Comparison of ENCODE assay signal across 18 cellular contexts in genomic region chr4:4256799-4257198, GRCh38. TPM values are rescaled to one million over a fixed set of nuclear protein-coding genes. Genes with fewer than 3 reads are reported as not detected.
"Had no signal": no experiment of that assay in that cellular context is flagged by ENCODE, and none has a peak within 500 bp of the region (broad histone marks: within the 10 kb centered on the region; RNA-seq: fewer than 3 reads in every experiment).

No MANE protein-coding gene starts in this region.

- ATAC-seq: activated T-helper 17 cell treated with anti-CD3 and anti-CD28 coated beads, Interleukin-2, amount 50 U/mL, for 72 hours; effector memory CD8-positive, alpha-beta T cell; stimulated activated naive CD8-positive, alpha-beta T cell treated with anti-CD3 and anti-CD28 coated beads, Interleukin-15, Interleukin-2, amounts not matched to agents 100 U/mL and 50 U/mL, for 24 hours; upper lobe of right lung had no signal

- H3K36me3 ChIP-seq: suprapubic skin, upper lobe of right lung had no signal

- H3K27ac ChIP-seq: suprapubic skin, upper lobe of right lung had no signal

- H3K4me1 ChIP-seq: upper lobe of right lung had no signal

- DNase-seq: activated CD4-positive, alpha-beta T cell treated with anti-CD3 and anti-CD28 coated beads for 48 hours; activated naive CD4-positive, alpha-beta T cell treated with anti-CD3 and anti-CD28 coated beads for 36 hours; activated T-cell treated with anti-CD3 and anti-CD28 coated beads for 4 hours; central memory CD4-positive, alpha-beta T cell; cortex of kidney; effector memory CD8-positive, alpha-beta T cell; nephron progenitor cell; stimulated activated CD4-positive, alpha-beta T cell treated with anti-CD3 and anti-CD28 coated beads, Interleukin-12 subunit alpha, Interleukin-12 subunit beta, amount 100 ng/mL, for 4 hours; stimulated activated CD8-positive, alpha-beta memory T cell treated with anti-CD3 and anti-CD28 coated beads, Interleukin-4, amount 100 ng/mL, for 48 hours; stimulated activated naive CD8-positive, alpha-beta T cell treated with anti-CD3 and anti-CD28 coated beads, Interleukin-15, Interleukin-2, amounts not matched to agents 100 U/mL and 50 U/mL, for 24 hours; upper lobe of right lung had no signal

- H3K9me3 ChIP-seq: suprapubic skin, upper lobe of right lung had no signal

- H3K9me3 Mint-ChIP-seq: activated naive CD4-positive, alpha-beta T cell treated with anti-CD3 and anti-CD28 coated beads for 36 hours; activated T-helper 17 cell treated with anti-CD3 and anti-CD28 coated beads, Interleukin-2, amount 50 U/mL, for 72 hours; effector memory CD8-positive, alpha-beta T cell; nephron progenitor cell; T-helper 1 cell treated with Interleukin-12 subunit alpha and Interleukin-12 subunit beta and Interleukin-4 antibody, amounts not matched to agents 30 μg/mL and 1 μg/mL, for 36 hours had no signal

- H3K27me3 Mint-ChIP-seq: activated T-helper 17 cell treated with anti-CD3 and anti-CD28 coated beads, Interleukin-2, amount 50 U/mL, for 72 hours; effector memory CD8-positive, alpha-beta T cell had no signal

- H3K27ac Mint-ChIP-seq: activated naive CD4-positive, alpha-beta T cell treated with anti-CD3 and anti-CD28 coated beads for 36 hours; activated T-helper 17 cell treated with anti-CD3 and anti-CD28 coated beads, Interleukin-2, amount 50 U/mL, for 72 hours; effector memory CD8-positive, alpha-beta T cell; nephron progenitor cell; T-helper 1 cell treated with Interleukin-12 subunit alpha and Interleukin-12 subunit beta and Interleukin-4 antibody, amounts not matched to agents 30 μg/mL and 1 μg/mL, for 36 hours had no signal

- H3K4me3 Mint-ChIP-seq: activated naive CD4-positive, alpha-beta T cell treated with anti-CD3 and anti-CD28 coated beads for 36 hours; activated T-helper 17 cell treated with anti-CD3 and anti-CD28 coated beads, Interleukin-2, amount 50 U/mL, for 72 hours; effector memory CD8-positive, alpha-beta T cell; nephron progenitor cell; T-helper 1 cell treated with Interleukin-12 subunit alpha and Interleukin-12 subunit beta and Interleukin-4 antibody, amounts not matched to agents 30 μg/mL and 1 μg/mL, for 36 hours had no signal

- H3K4me1 Mint-ChIP-seq: activated T-helper 17 cell treated with anti-CD3 and anti-CD28 coated beads, Interleukin-2, amount 50 U/mL, for 72 hours had no signal

- H3K27me3 ChIP-seq: upper lobe of right lung had no signal

- H3K4me3 ChIP-seq: suprapubic skin, upper lobe of right lung had no signal

RNA-seq across cellular contexts. Expression of gene OTOP1, which starts 30.1 kb away (rescaled TPM):
- total RNA-seq: activated CD8-positive, alpha-beta memory T cell treated with anti-CD3 and anti-CD28 coated beads for 36 hours; activated naive CD4-positive, alpha-beta T cell treated with anti-CD3 and anti-CD28 coated beads for 36 hours; activated T-helper 17 cell treated with anti-CD3 and anti-CD28 coated beads, Interleukin-2, amount 50 U/mL, for 72 hours; epithelial cell of proximal tubule; mesenteric fat pad; osteoblast; upper lobe of right lung had no signal
